ENCODE assay signal across 22 cellular contexts in genomic region chr10:117667831-117668230, GRCh38.
"Had no signal": no experiment of that assay in that cellular context is flagged by ENCODE, and none has a peak within 500 bp of the region (broad histone marks: within the 10 kb centered on the region; RNA-seq: fewer than 3 reads in every experiment).

No MANE protein-coding gene starts in this region.

- H3K27me3 ChIP-seq: colonic mucosa, esophagus muscularis mucosa, esophagus squamous epithelium, gastrocnemius medialis, gastroesophageal sphincter, heart left ventricle had no signal

- H3K36me3 ChIP-seq: colonic mucosa, esophagus muscularis mucosa, esophagus squamous epithelium, gastrocnemius medialis, gastroesophageal sphincter, heart left ventricle, heart right ventricle had no signal

- H3K9me3 ChIP-seq: colonic mucosa, esophagus muscularis mucosa, esophagus squamous epithelium, gastrocnemius medialis, gastroesophageal sphincter, heart left ventricle, heart right ventricle had no signal

- H3K4me1 ChIP-seq: colonic mucosa, esophagus muscularis mucosa, esophagus squamous epithelium, foreskin keratinocyte, gastrocnemius medialis, gastroesophageal sphincter, heart left ventricle, heart right ventricle had no signal

- DNase-seq: colonic mucosa; cortex of kidney; dermis blood vessel endothelial cell; dorsolateral prefrontal cortex; effector CD4-positive, alpha-beta T cell; effector CD8-positive, alpha-beta T cell; effector memory CD4-positive, alpha-beta T cell; effector memory CD8-positive, alpha-beta T cell; endodermal cell; erythroblast; esophagus squamous epithelium; foreskin fibroblast; foreskin keratinocyte; foreskin melanocyte; gastrocnemius medialis; glutamatergic neuron; head of caudate nucleus; heart left ventricle; heart right ventricle had no signal

- H3K4me3 ChIP-seq: colonic mucosa, dorsolateral prefrontal cortex, esophagus muscularis mucosa, esophagus squamous epithelium, gastrocnemius medialis, gastroesophageal sphincter, heart left ventricle, heart right ventricle had no signal

- H3K27ac ChIP-seq: colonic mucosa, dorsolateral prefrontal cortex, epithelial cell of prostate, esophagus muscularis mucosa, esophagus squamous epithelium, foreskin keratinocyte, gastrocnemius medialis, gastroesophageal sphincter, heart left ventricle, heart right ventricle had no signal

- ATAC-seq: effector memory CD8-positive, alpha-beta T cell; gastrocnemius medialis; gastroesophageal sphincter; heart left ventricle; heart right ventricle had no signal
